1 cellular context compared by ENCODE assay signal in genomic region chr15:64930778-64931240, GRCh38.
A peak's percentile ranks its signal among the peaks of the same experiment; 100 is the strongest.
TF ChIP-seq lines count a peak whose summit lies in the region.

No MANE protein-coding gene starts in this region.

TF ChIP-seq in SK-N-SH, 30 proteins besides CTCF, POLR2A, EP300 and RAD21:
- no peak for TF ChIP-seq EZH2phosphoT487 (IDR thresholded peaks at IDR 0.05; ENCODE audit: borderline replicate concordance, low read depth)
- peak; percentile 21; the same call in 1 of the 2 replicates for TF ChIP-seq TCF12 (IDR thresholded peaks at IDR 0.05)
- TF ChIP-seq USF2 (IDR thresholded peaks at IDR 0.05; ENCODE audit: borderline replicate concordance, low read depth, low read length) = no peak
- no peak for TF ChIP-seq TEAD4 (IDR thresholded peaks at IDR 0.05; ENCODE audit: borderline replicate concordance, insufficient read depth)
- no peak for TF ChIP-seq RCOR1 (IDR thresholded peaks at IDR 0.05; ENCODE audit: low read length)
- TF ChIP-seq RFX5 (IDR thresholded peaks at IDR 0.05; ENCODE audit: low read length) = no peak
- TF ChIP-seq JUND (IDR thresholded peaks at IDR 0.05) = no peak
- TF ChIP-seq, protein P1, sequence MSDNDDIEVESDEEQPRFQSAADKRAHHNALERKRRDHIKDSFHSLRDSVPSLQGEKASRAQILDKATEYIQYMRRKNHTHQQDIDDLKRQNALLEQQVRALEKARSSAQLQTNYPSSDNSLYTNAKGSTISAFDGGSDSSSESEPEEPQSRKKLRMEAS (IDR thresholded peaks at IDR 0.05; ENCODE audit: low read depth) = no peak
- TF ChIP-seq MEF2A (IDR thresholded peaks at IDR 0.05; ENCODE audit: borderline replicate concordance, low read depth) = no peak
- no peak for TF ChIP-seq POLR2AphosphoS5 (IDR thresholded peaks at IDR 0.05; ENCODE audit: low read depth, low read length)
- peak; percentile 37; the same call in 1 of the 2 replicates for TF ChIP-seq FOSL2 (IDR thresholded peaks at IDR 0.05; ENCODE audit: borderline replicate concordance, low read depth)
TF ChIP-seq in SK-N-SH: peak in this region for 2.
